ENCODE assay signal across 20 cellular contexts in the genomic region with DNA sequence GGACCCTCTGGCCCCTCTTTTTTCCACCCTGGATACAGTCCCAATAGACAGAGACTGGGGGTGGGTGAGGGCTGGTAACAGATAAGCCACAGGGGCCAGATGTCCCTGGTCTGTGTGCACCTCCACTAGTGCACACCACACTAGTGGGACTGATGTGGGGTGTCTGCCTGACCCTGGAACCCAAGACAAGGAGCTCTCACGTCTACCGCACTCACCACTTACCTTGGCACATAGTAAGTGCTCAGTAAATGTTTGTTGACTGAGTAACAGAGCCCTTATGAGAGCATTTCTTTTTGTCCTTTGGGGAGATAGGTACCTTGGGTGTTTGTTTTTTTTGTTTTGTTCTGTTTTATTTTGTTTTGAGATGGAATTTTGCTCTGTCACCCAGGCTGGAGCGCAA. TPM values are rescaled to one million over a fixed set of nuclear protein-coding genes. Genes with fewer than 3 reads are reported as not detected.
DNase-seq lines count a peak whose midpoint lies in the region; ATAC-seq, FAIRE-seq and TF ChIP-seq lines count a peak whose summit lies in the region.
"Had no signal": no experiment of that assay in that cellular context is flagged by ENCODE, and none has a peak within 500 bp of the region (broad histone marks: within the 10 kb centered on the region; RNA-seq: fewer than 3 reads in every experiment).

No MANE protein-coding gene starts in this region.

- in situ Hi-C loops in HepG2 (cut with HindIII; ENCODE audit: extremely low pct_ligation_motif_present, low pct_unique_long_range_greater_than_20kb) = no loop called here

- no peak overlapping the region for H3K4me3 ChIP-seq in HepG2 (replicated peaks in 1 of 3; ENCODE audit: insufficient read depth in 1 of 3, low read depth in 2 of 3, low read length in 3 of 3)
- H3K4me3 ChIP-seq in effector memory CD4-positive, alpha-beta T cell (ENCODE audit: insufficient read depth, low read depth, low read length, poor library complexity, severe bottlenecking) = no peak overlapping the region
- H3K4me3 ChIP-seq: BLaER1 treated with 17β-estradiol and CSF1 and Interleukin-3, amounts not matched to agents 10 nM and 100 nM; GM12878 had no signal

- FAIRE-seq in HepG2 (lab: Jason Lieb, UNC) = no peak
- FAIRE-seq: GM12878, GM18507 had no signal

- no peaks in the 10 kb centered on the region for H3K27me3 Mint-ChIP-seq in activated naive CD4-positive, alpha-beta T cell treated with anti-CD3 and anti-CD28 coated beads, Interleukin-2, amount 10 ng/mL, durations not matched to agents 7 days and 5 days
- H3K27me3 Mint-ChIP-seq in activated naive CD4-positive, alpha-beta T cell treated with anti-CD3 and anti-CD28 coated beads for 36 hours (ENCODE audit: low read depth) = no peaks in the 10 kb centered on the region
- no peaks in the 10 kb centered on the region for H3K27me3 Mint-ChIP-seq in activated T-helper 1 cell treated with anti-CD3 and anti-CD28 coated beads, Interleukin-12 subunit alpha, Interleukin-12 subunit beta, Interleukin-2, Interleukin-4 antibody, amounts not matched to agents 30 ng/mL and 10 ng/mL and 1 ng/mL, durations not matched to agents 14 hours and 24 hours and 36 hours (ENCODE audit: insufficient read depth)
- H3K27me3 Mint-ChIP-seq in activated CD4-positive, alpha-beta T cell treated with anti-CD3 and anti-CD28 coated beads, Interleukin-2, amount 10 ng/mL, durations not matched to agents 24 days and 14 days = no peaks in the 10 kb centered on the region
- H3K27me3 Mint-ChIP-seq: CD4-positive, alpha-beta T cell had no signal

- no peak for ATAC-seq in HepG2
- ATAC-seq in stimulated activated effector memory CD8-positive, alpha-beta T cell treated with anti-CD3 and anti-CD28 coated beads, Interleukin-12 subunit alpha, Interleukin-12 subunit beta, amount 100 ng/mL, for 72 hours = no peak
- ATAC-seq: GM12878, HCT116 had no signal

- intact Hi-C loops in activated naive CD4-positive, alpha-beta T cell treated with anti-CD3 and anti-CD28 coated beads for 36 hours (cut with micrococcal nuclease) = no loop called here
- intact Hi-C loops in activated T-helper 1 cell treated with anti-CD3 and anti-CD28 coated beads, Interleukin-12 subunit alpha, Interleukin-12 subunit beta, Interleukin-2, Interleukin-4 antibody, amounts not matched to agents 30 ng/mL and 10 ng/mL and 1 ng/mL, durations not matched to agents 14 hours and 24 hours and 36 hours (cut with micrococcal nuclease) = no loop called here
- intact Hi-C loops in HepG2 (cut with micrococcal nuclease; ENCODE audit: unreplicated experiment) = no loop called here
- intact Hi-C loops in activated CD4-positive, alpha-beta T cell treated with anti-CD3 and anti-CD28 coated beads, Interleukin-2, amount 10 ng/mL, durations not matched to agents 24 days and 14 days (cut with micrococcal nuclease) = no loop called here

- H3K4me2 ChIP-seq in HepG2 (ENCODE audit: low read depth, low read length) = no peak overlapping the region
- H3K4me2 ChIP-seq: BLaER1 treated with 17β-estradiol and CSF1 and Interleukin-3, amounts not matched to agents 10 nM and 100 nM had no signal

- no peak for DNase-seq in activated naive CD4-positive, alpha-beta T cell treated with anti-CD3 and anti-CD28 coated beads, Interleukin-2, amount 10 ng/mL, durations not matched to agents 7 days and 5 days
- no peak for DNase-seq in activated naive CD4-positive, alpha-beta T cell treated with anti-CD3 and anti-CD28 coated beads for 36 hours
- DNase-seq in activated T-helper 1 cell treated with anti-CD3 and anti-CD28 coated beads, Interleukin-12 subunit alpha, Interleukin-12 subunit beta, Interleukin-2, Interleukin-4 antibody, amounts not matched to agents 30 ng/mL and 10 ng/mL and 1 ng/mL, durations not matched to agents 14 hours and 24 hours and 36 hours (ENCODE audit: low spot score) = no peak
- DNase-seq in HepG2 (ENCODE audit: low spot score) = no peak
- no peak for DNase-seq in stimulated activated effector memory CD8-positive, alpha-beta T cell treated with anti-CD3 and anti-CD28 coated beads, Interleukin-12 subunit alpha, Interleukin-12 subunit beta, amount 100 ng/mL, for 72 hours (ENCODE audit: low spot score in 2 of 2)
- DNase-seq in effector memory CD4-positive, alpha-beta T cell = no peak
- DNase-seq in activated CD4-positive, alpha-beta T cell treated with anti-CD3 and anti-CD28 coated beads, Interleukin-2, amount 10 ng/mL, durations not matched to agents 24 days and 14 days = no peak
- no peak for DNase-seq in NCI-H128 (lab: John Stamatoyannopoulos, UW; ENCODE audit: unreplicated experiment)
- DNase-seq: ACHN; Calu3; CD4-positive, alpha-beta T cell; DMS79 had no signal

- no peaks in the 10 kb centered on the region for H3K36me3 ChIP-seq in HepG2 (replicated peaks in 1 of 2; ENCODE audit: control insufficient read depth in 1 of 2, insufficient read depth in 2 of 2, low read length in 2 of 2)
- H3K36me3 ChIP-seq in effector memory CD4-positive, alpha-beta T cell (ENCODE audit: control insufficient read depth, insufficient read depth, low read length) = peaks cover 37% of the 10 kb centered on the region

- WGBS in HepG2 (ENCODE audit: low lambda C conversion rate) = 66% methylated on average over 3 of the region's 3 CpGs

- no peak for TF ChIP-seq EP300 in HepG2 (IDR thresholded peaks at IDR 0.05; ENCODE audit: low read depth in 2 of 2, low read length in 2 of 2)
- no peak for TF ChIP-seq EP300 in HepG2 (CRISPR knock-in tag; IDR thresholded peaks at IDR 0.05; ENCODE audit: borderline replicate concordance)

- no peaks in the 10 kb centered on the region for H3K9me3 ChIP-seq in HepG2 (ENCODE audit: low read length)
- H3K9me3 ChIP-seq in effector memory CD4-positive, alpha-beta T cell (ENCODE audit: control insufficient read depth, low read length) = no peaks in the 10 kb centered on the region
- H3K9me3 ChIP-seq: BLaER1 treated with 17β-estradiol and CSF1 and Interleukin-3, amounts not matched to agents 10 nM and 100 nM had no signal

- no TSS peak for BruUV-seq in HepG2 (replicated peaks; lab: Mats Ljungman, UMichigan)

- H3K27ac Mint-ChIP-seq in activated naive CD4-positive, alpha-beta T cell treated with anti-CD3 and anti-CD28 coated beads, Interleukin-2, amount 10 ng/mL, durations not matched to agents 7 days and 5 days = peak overlapping the region; percentile 62
- no peak overlapping the region for H3K27ac Mint-ChIP-seq in activated naive CD4-positive, alpha-beta T cell treated with anti-CD3 and anti-CD28 coated beads for 36 hours
- H3K27ac Mint-ChIP-seq in activated T-helper 1 cell treated with anti-CD3 and anti-CD28 coated beads, Interleukin-12 subunit alpha, Interleukin-12 subunit beta, Interleukin-2, Interleukin-4 antibody, amounts not matched to agents 30 ng/mL and 10 ng/mL and 1 ng/mL, durations not matched to agents 14 hours and 24 hours and 36 hours = peak overlapping the region; percentile 12
- H3K27ac Mint-ChIP-seq in stimulated activated effector memory CD8-positive, alpha-beta T cell treated with anti-CD3 and anti-CD28 coated beads, Interleukin-12 subunit alpha, Interleukin-12 subunit beta, amount 100 ng/mL, for 72 hours = peak overlapping the region; percentile 1
- H3K27ac Mint-ChIP-seq in activated CD4-positive, alpha-beta T cell treated with anti-CD3 and anti-CD28 coated beads, Interleukin-2, amount 10 ng/mL, durations not matched to agents 24 days and 14 days = no peak overlapping the region
- H3K27ac Mint-ChIP-seq: CD4-positive, alpha-beta T cell had no signal

- H3K4me1 Mint-ChIP-seq in activated naive CD4-positive, alpha-beta T cell treated with anti-CD3 and anti-CD28 coated beads, Interleukin-2, amount 10 ng/mL, durations not matched to agents 7 days and 5 days = no peaks in the 10 kb centered on the region
- no peaks in the 10 kb centered on the region for H3K4me1 Mint-ChIP-seq in activated naive CD4-positive, alpha-beta T cell treated with anti-CD3 and anti-CD28 coated beads for 36 hours (ENCODE audit: low read depth)
- H3K4me1 Mint-ChIP-seq in activated T-helper 1 cell treated with anti-CD3 and anti-CD28 coated beads, Interleukin-12 subunit alpha, Interleukin-12 subunit beta, Interleukin-2, Interleukin-4 antibody, amounts not matched to agents 30 ng/mL and 10 ng/mL and 1 ng/mL, durations not matched to agents 14 hours and 24 hours and 36 hours (ENCODE audit: low read depth) = no peaks in the 10 kb centered on the region
- H3K4me1 Mint-ChIP-seq in stimulated activated effector memory CD8-positive, alpha-beta T cell treated with anti-CD3 and anti-CD28 coated beads, Interleukin-12 subunit alpha, Interleukin-12 subunit beta, amount 100 ng/mL, for 72 hours = no peaks in the 10 kb centered on the region
- no peaks in the 10 kb centered on the region for H3K4me1 Mint-ChIP-seq in activated CD4-positive, alpha-beta T cell treated with anti-CD3 and anti-CD28 coated beads, Interleukin-2, amount 10 ng/mL, durations not matched to agents 24 days and 14 days

- H3K9me3 Mint-ChIP-seq in activated naive CD4-positive, alpha-beta T cell treated with anti-CD3 and anti-CD28 coated beads, Interleukin-2, amount 10 ng/mL, durations not matched to agents 7 days and 5 days = no peaks in the 10 kb centered on the region
- H3K9me3 Mint-ChIP-seq in activated naive CD4-positive, alpha-beta T cell treated with anti-CD3 and anti-CD28 coated beads for 36 hours = no peaks in the 10 kb centered on the region
- no peaks in the 10 kb centered on the region for H3K9me3 Mint-ChIP-seq in activated T-helper 1 cell treated with anti-CD3 and anti-CD28 coated beads, Interleukin-12 subunit alpha, Interleukin-12 subunit beta, Interleukin-2, Interleukin-4 antibody, amounts not matched to agents 30 ng/mL and 10 ng/mL and 1 ng/mL, durations not matched to agents 14 hours and 24 hours and 36 hours
- H3K9me3 Mint-ChIP-seq in stimulated activated effector memory CD8-positive, alpha-beta T cell treated with anti-CD3 and anti-CD28 coated beads, Interleukin-12 subunit alpha, Interleukin-12 subunit beta, amount 100 ng/mL, for 72 hours = no peaks in the 10 kb centered on the region
- no peaks in the 10 kb centered on the region for H3K9me3 Mint-ChIP-seq in activated CD4-positive, alpha-beta T cell treated with anti-CD3 and anti-CD28 coated beads, Interleukin-2, amount 10 ng/mL, durations not matched to agents 24 days and 14 days
- H3K9me3 Mint-ChIP-seq: CD4-positive, alpha-beta T cell had no signal

- TF ChIP-seq POLR2A in HepG2 (IDR thresholded peaks at IDR 0.05; ENCODE audit: insufficient read depth in 1 of 2, low read depth in 2 of 2, low read length in 2 of 2) = no peak

- H3K27me3 ChIP-seq in HepG2 (ENCODE audit: control insufficient read depth in 1 of 2, insufficient read depth in 2 of 2, low read length in 2 of 2) = no peaks in the 10 kb centered on the region
- no peaks in the 10 kb centered on the region for H3K27me3 ChIP-seq in effector memory CD4-positive, alpha-beta T cell (replicated peaks; ENCODE audit: control insufficient read depth, insufficient read depth, low read length, poor library complexity, severe bottlenecking)
- H3K27me3 ChIP-seq: BLaER1 treated with 17β-estradiol and CSF1 and Interleukin-3, amounts not matched to agents 10 nM and 100 nM had no signal

- TF ChIP-seq RAD21 in HepG2 (CRISPR knock-in tag; IDR thresholded peaks at IDR 0.05) = no peak

- H3K4me3 Mint-ChIP-seq in activated naive CD4-positive, alpha-beta T cell treated with anti-CD3 and anti-CD28 coated beads, Interleukin-2, amount 10 ng/mL, durations not matched to agents 7 days and 5 days = no peak overlapping the region
- no peak overlapping the region for H3K4me3 Mint-ChIP-seq in activated naive CD4-positive, alpha-beta T cell treated with anti-CD3 and anti-CD28 coated beads for 36 hours
- H3K4me3 Mint-ChIP-seq in activated T-helper 1 cell treated with anti-CD3 and anti-CD28 coated beads, Interleukin-12 subunit alpha, Interleukin-12 subunit beta, Interleukin-2, Interleukin-4 antibody, amounts not matched to agents 30 ng/mL and 10 ng/mL and 1 ng/mL, durations not matched to agents 14 hours and 24 hours and 36 hours = no peak overlapping the region
- no peak overlapping the region for H3K4me3 Mint-ChIP-seq in stimulated activated effector memory CD8-positive, alpha-beta T cell treated with anti-CD3 and anti-CD28 coated beads, Interleukin-12 subunit alpha, Interleukin-12 subunit beta, amount 100 ng/mL, for 72 hours
- H3K4me3 Mint-ChIP-seq in activated CD4-positive, alpha-beta T cell treated with anti-CD3 and anti-CD28 coated beads, Interleukin-2, amount 10 ng/mL, durations not matched to agents 24 days and 14 days = no peak overlapping the region
- H3K4me3 Mint-ChIP-seq: CD4-positive, alpha-beta T cell had no signal

- no peaks in the 10 kb centered on the region for H3K79me2 ChIP-seq in HepG2 (ENCODE audit: insufficient read depth, low read length)

- POLR2A ChIA-PET in HepG2 (lab: Yijun Ruan, JAX) = interaction anchor here (1.8 kb wide), 1 partner anchor 11 kb away, joined by 3 read pairs; no protein-coding TSS in a partner anchor

- peaks cover 9% of the 10 kb centered on the region for H3K4me1 ChIP-seq in HepG2 (ENCODE audit: insufficient read depth, low read length)
- no peaks in the 10 kb centered on the region for H3K4me1 ChIP-seq in effector memory CD4-positive, alpha-beta T cell (ENCODE audit: control insufficient read depth, insufficient read depth, low read length, poor library complexity, severe bottlenecking)

- H3K9ac ChIP-seq in HepG2 (ENCODE audit: insufficient read depth, low read depth, low read length) = no peak overlapping the region
- H3K9ac ChIP-seq: BLaER1 treated with 17β-estradiol and CSF1 and Interleukin-3, amounts not matched to agents 10 nM and 100 nM had no signal

- no peak overlapping the region for H2AFZ ChIP-seq in HepG2 (ENCODE audit: low read length)

- TF ChIP-seq CTCF in HepG2 (CRISPR knock-in tag; IDR thresholded peaks at IDR 0.05) = no peak

- peaks cover 50% of the 10 kb centered on the region for H3K36me3 Mint-ChIP-seq in activated naive CD4-positive, alpha-beta T cell treated with anti-CD3 and anti-CD28 coated beads, Interleukin-2, amount 10 ng/mL, durations not matched to agents 7 days and 5 days
- H3K36me3 Mint-ChIP-seq in activated naive CD4-positive, alpha-beta T cell treated with anti-CD3 and anti-CD28 coated beads for 36 hours (ENCODE audit: low read depth) = no peaks in the 10 kb centered on the region
- peaks cover 35% of the 10 kb centered on the region for H3K36me3 Mint-ChIP-seq in activated T-helper 1 cell treated with anti-CD3 and anti-CD28 coated beads, Interleukin-12 subunit alpha, Interleukin-12 subunit beta, Interleukin-2, Interleukin-4 antibody, amounts not matched to agents 30 ng/mL and 10 ng/mL and 1 ng/mL, durations not matched to agents 14 hours and 24 hours and 36 hours (ENCODE audit: low read depth)
- H3K36me3 Mint-ChIP-seq in stimulated activated effector memory CD8-positive, alpha-beta T cell treated with anti-CD3 and anti-CD28 coated beads, Interleukin-12 subunit alpha, Interleukin-12 subunit beta, amount 100 ng/mL, for 72 hours = peaks cover 39% of the 10 kb centered on the region
- peaks cover 47% of the 10 kb centered on the region for H3K36me3 Mint-ChIP-seq in activated CD4-positive, alpha-beta T cell treated with anti-CD3 and anti-CD28 coated beads, Interleukin-2, amount 10 ng/mL, durations not matched to agents 24 days and 14 days (ENCODE audit: low read depth)

- no peak overlapping the region for H3K27ac ChIP-seq in HepG2 (ENCODE audit: extremely low read length, insufficient read depth, low read length)
- H3K27ac ChIP-seq in effector memory CD4-positive, alpha-beta T cell (ENCODE audit: insufficient read depth, low read length, poor library complexity, severe bottlenecking) = no peak overlapping the region
- H3K27ac ChIP-seq: BLaER1 treated with 17β-estradiol and CSF1 and Interleukin-3, amounts not matched to agents 10 nM and 100 nM had no signal

- no peaks in the 10 kb centered on the region for H4K20me1 ChIP-seq in HepG2 (ENCODE audit: insufficient read depth, low read length)

- CTCF ChIA-PET in activated naive CD4-positive, alpha-beta T cell treated with anti-CD3 and anti-CD28 coated beads, Interleukin-2, amount 10 ng/mL, durations not matched to agents 7 days and 5 days (lab: Charles Lee) = no interaction called here
- CTCF ChIA-PET in activated naive CD4-positive, alpha-beta T cell treated with anti-CD3 and anti-CD28 coated beads for 36 hours (lab: Charles Lee) = no interaction called here
- CTCF ChIA-PET in HepG2 (lab: Yijun Ruan, JAX; ENCODE audit: low intra/inter-chr PET ratio, low total read pairs) = no interaction called here

RNA-seq across cellular contexts. Expression of gene ZNF414, which starts 23.1 kb away (rescaled TPM):
- total RNA-seq in activated naive CD4-positive, alpha-beta T cell treated with anti-CD3 and anti-CD28 coated beads for 36 hours = 10 to 100 TPM; 19.8 to 24.1 TPM
- total RNA-seq in activated T-helper 1 cell treated with anti-CD3 and anti-CD28 coated beads, Interleukin-12 subunit alpha, Interleukin-12 subunit beta, Interleukin-2, Interleukin-4 antibody, amounts not matched to agents 30 ng/mL and 10 ng/mL and 1 ng/mL, durations not matched to agents 14 hours and 24 hours and 36 hours = 22.1 and 23.6 TPM in 2 replicates
- total RNA-seq in HepG2 (2016; rRNA removed; fragmentation: Illumina TruSeq; extraction: Trizol) = 1.4 and 2.5 TPM in 2 replicates
- 2.2 and 2.4 TPM in 2 replicates for total RNA-seq in HepG2 (2016; cell fraction: cytosol; rRNA removed; fragmentation: Illumina TruSeq; extraction: Trizol; ENCODE audit: low read depth)
- 2.7 and 2.8 TPM in 2 replicates for total RNA-seq in HepG2 (2016; cell fraction: insoluble cytoplasmic fraction; rRNA removed; fragmentation: Illumina TruSeq; extraction: Trizol)
- total RNA-seq in HepG2 (2016; cell fraction: membrane; rRNA removed; fragmentation: Illumina TruSeq; extraction: Trizol) = 2.8 and 5.6 TPM in 2 replicates
- 3.3 and 3.4 TPM in 2 replicates for total RNA-seq in HepG2 (2016; cell fraction: nucleus; rRNA removed; fragmentation: Illumina TruSeq; extraction: Trizol)
- 2.8 and 4.0 TPM in 2 replicates for polyA plus RNA-seq in HepG2 (2011; rRNA removed)
- 1.9 and 2.9 TPM in 2 replicates for polyA plus RNA-seq in HepG2 (2011; cell fraction: cytosol; rRNA removed)
- polyA plus RNA-seq in HepG2 (2011; cell fraction: nucleus; rRNA removed) = 19.1 and 28.1 TPM in 2 replicates
- 5.5 and 7.5 TPM in 2 replicates for polyA plus RNA-seq in HepG2 (2012)
- polyA plus RNA-seq in HepG2 (2016; cell fraction: cytosol; fragmentation: Illumina TruSeq; extraction: Trizol; ENCODE audit: low read depth) = 8.4 and 9.5 TPM in 2 replicates
- 10.1 and 10.3 TPM in 2 replicates for polyA plus RNA-seq in HepG2 (2016; cell fraction: insoluble cytoplasmic fraction; fragmentation: Illumina TruSeq; extraction: Trizol; ENCODE audit: low read depth)
- polyA plus RNA-seq in HepG2 (2016; cell fraction: membrane; fragmentation: Illumina TruSeq; extraction: Trizol; ENCODE audit: low read depth) = 11.5 and 15.0 TPM in 2 replicates
- polyA plus RNA-seq in HepG2 (2016; cell fraction: nucleus; fragmentation: Illumina TruSeq; extraction: Trizol; ENCODE audit: insufficient read depth, low read depth) = 20.2 and 25.1 TPM in 2 replicates
- 2.0 and 7.2 TPM in 2 replicates for polyA minus RNA-seq in HepG2 (2011; rRNA and poly(A)+ RNA removed; ENCODE audit: low replicate concordance)
- polyA minus RNA-seq in HepG2 (2011; cell fraction: cytosol; rRNA and poly(A)+ RNA removed) = 3.4 and 7.1 TPM in 2 replicates
- polyA minus RNA-seq in HepG2 (2011; cell fraction: nucleus; rRNA and poly(A)+ RNA removed) = 2.6 and 4.6 TPM in 2 replicates
- 18.1 and 25.6 TPM in 2 replicates for total RNA-seq in activated CD4-positive, alpha-beta T cell treated with anti-CD3 and anti-CD28 coated beads, Interleukin-2, amount 10 ng/mL, durations not matched to agents 24 days and 14 days
- total RNA-seq: G401 had no signal

RNA-seq across cellular contexts. Expression of gene PRAM1, which starts 34.7 kb away (rescaled TPM):
- total RNA-seq in activated naive CD4-positive, alpha-beta T cell treated with anti-CD3 and anti-CD28 coated beads for 36 hours = under 1 TPM; 0.40 to 0.45 TPM
- total RNA-seq in activated T-helper 1 cell treated with anti-CD3 and anti-CD28 coated beads, Interleukin-12 subunit alpha, Interleukin-12 subunit beta, Interleukin-2, Interleukin-4 antibody, amounts not matched to agents 30 ng/mL and 10 ng/mL and 1 ng/mL, durations not matched to agents 14 hours and 24 hours and 36 hours = 0.10 and 0.44 TPM in 2 replicates
- not detected in 2 replicates for total RNA-seq in HepG2 (2016; rRNA removed; fragmentation: Illumina TruSeq; extraction: Trizol)
- not detected in 2 replicates for total RNA-seq in HepG2 (2016; cell fraction: cytosol; rRNA removed; fragmentation: Illumina TruSeq; extraction: Trizol; ENCODE audit: low read depth)
- total RNA-seq in HepG2 (2016; cell fraction: insoluble cytoplasmic fraction; rRNA removed; fragmentation: Illumina TruSeq; extraction: Trizol) = not detected in 2 replicates
- total RNA-seq in HepG2 (2016; cell fraction: membrane; rRNA removed; fragmentation: Illumina TruSeq; extraction: Trizol) = not detected in 2 replicates
- total RNA-seq in HepG2 (2016; cell fraction: nucleus; rRNA removed; fragmentation: Illumina TruSeq; extraction: Trizol) = not detected in 2 replicates
- 0.03 TPM in 1 of 2 replicates, not detected in the other for polyA plus RNA-seq in HepG2 (2011; rRNA removed)
- polyA plus RNA-seq in HepG2 (2011; cell fraction: cytosol; rRNA removed) = 0.03 TPM in 1 of 2 replicates, not detected in the other
- polyA plus RNA-seq in HepG2 (2011; cell fraction: nucleus; rRNA removed) = 0.33 and 0.35 TPM in 2 replicates
- 0.15 TPM in 1 of 2 replicates, not detected in the other for polyA plus RNA-seq in HepG2 (2012)
- not detected in 2 replicates for polyA plus RNA-seq in HepG2 (2016; cell fraction: cytosol; fragmentation: Illumina TruSeq; extraction: Trizol; ENCODE audit: low read depth)
- polyA plus RNA-seq in HepG2 (2016; cell fraction: insoluble cytoplasmic fraction; fragmentation: Illumina TruSeq; extraction: Trizol; ENCODE audit: low read depth) = not detected in 2 replicates
- polyA plus RNA-seq in HepG2 (2016; cell fraction: membrane; fragmentation: Illumina TruSeq; extraction: Trizol; ENCODE audit: low read depth) = not detected in 2 replicates
- not detected in 2 replicates for polyA plus RNA-seq in HepG2 (2016; cell fraction: nucleus; fragmentation: Illumina TruSeq; extraction: Trizol; ENCODE audit: insufficient read depth, low read depth)
- not detected in 2 replicates for polyA minus RNA-seq in HepG2 (2011; rRNA and poly(A)+ RNA removed; ENCODE audit: low replicate concordance)
- polyA minus RNA-seq in HepG2 (2011; cell fraction: cytosol; rRNA and poly(A)+ RNA removed) = not detected in 2 replicates
- polyA minus RNA-seq in HepG2 (2011; cell fraction: nucleus; rRNA and poly(A)+ RNA removed) = not detected in 2 replicates
- 0.33 and 0.38 TPM in 2 replicates for total RNA-seq in activated CD4-positive, alpha-beta T cell treated with anti-CD3 and anti-CD28 coated beads, Interleukin-2, amount 10 ng/mL, durations not matched to agents 24 days and 14 days
- total RNA-seq: A172, Calu3, G401, H4, HT1080 had no signal

RNA-seq across cellular contexts. Expression of gene MYO1F, which starts 40.1 kb away (rescaled TPM):
- total RNA-seq in activated naive CD4-positive, alpha-beta T cell treated with anti-CD3 and anti-CD28 coated beads for 36 hours = 1 to 10 TPM; 2.0 to 2.2 TPM
- total RNA-seq in activated T-helper 1 cell treated with anti-CD3 and anti-CD28 coated beads, Interleukin-12 subunit alpha, Interleukin-12 subunit beta, Interleukin-2, Interleukin-4 antibody, amounts not matched to agents 30 ng/mL and 10 ng/mL and 1 ng/mL, durations not matched to agents 14 hours and 24 hours and 36 hours = 45.6 and 50.9 TPM in 2 replicates
- total RNA-seq in HepG2 (2016; rRNA removed; fragmentation: Illumina TruSeq; extraction: Trizol) = 0.09 and 0.13 TPM in 2 replicates
- total RNA-seq in HepG2 (2016; cell fraction: cytosol; rRNA removed; fragmentation: Illumina TruSeq; extraction: Trizol; ENCODE audit: low read depth) = 0.20 and 0.26 TPM in 2 replicates
- total RNA-seq in HepG2 (2016; cell fraction: insoluble cytoplasmic fraction; rRNA removed; fragmentation: Illumina TruSeq; extraction: Trizol) = 0.11 and 0.16 TPM in 2 replicates
- total RNA-seq in HepG2 (2016; cell fraction: membrane; rRNA removed; fragmentation: Illumina TruSeq; extraction: Trizol) = 0.21 and 0.80 TPM in 2 replicates
- total RNA-seq in HepG2 (2016; cell fraction: nucleus; rRNA removed; fragmentation: Illumina TruSeq; extraction: Trizol) = not detected in 2 replicates
- 0.13 and 0.34 TPM in 2 replicates for polyA plus RNA-seq in HepG2 (2011; rRNA removed)
- polyA plus RNA-seq in HepG2 (2011; cell fraction: cytosol; rRNA removed) = 0.13 and 0.30 TPM in 2 replicates
- 0.40 and 0.64 TPM in 2 replicates for polyA plus RNA-seq in HepG2 (2011; cell fraction: nucleus; rRNA removed)
- 0.42 and 1.5 TPM in 2 replicates for polyA plus RNA-seq in HepG2 (2012)
- 0.25 and 0.37 TPM in 2 replicates for polyA plus RNA-seq in HepG2 (2016; cell fraction: cytosol; fragmentation: Illumina TruSeq; extraction: Trizol; ENCODE audit: low read depth)
- polyA plus RNA-seq in HepG2 (2016; cell fraction: insoluble cytoplasmic fraction; fragmentation: Illumina TruSeq; extraction: Trizol; ENCODE audit: low read depth) = 0.16 TPM in 1 of 2 replicates, not detected in the other
- 0.32 and 0.36 TPM in 2 replicates for polyA plus RNA-seq in HepG2 (2016; cell fraction: membrane; fragmentation: Illumina TruSeq; extraction: Trizol; ENCODE audit: low read depth)
- polyA plus RNA-seq in HepG2 (2016; cell fraction: nucleus; fragmentation: Illumina TruSeq; extraction: Trizol; ENCODE audit: insufficient read depth, low read depth) = 0.17 and 0.21 TPM in 2 replicates
- polyA minus RNA-seq in HepG2 (2011; rRNA and poly(A)+ RNA removed; ENCODE audit: low replicate concordance) = 0.42 and 0.63 TPM in 2 replicates
- polyA minus RNA-seq in HepG2 (2011; cell fraction: cytosol; rRNA and poly(A)+ RNA removed) = not detected in 2 replicates
- not detected in 2 replicates for polyA minus RNA-seq in HepG2 (2011; cell fraction: nucleus; rRNA and poly(A)+ RNA removed)
- 33.0 and 37.9 TPM in 2 replicates for total RNA-seq in activated CD4-positive, alpha-beta T cell treated with anti-CD3 and anti-CD28 coated beads, Interleukin-2, amount 10 ng/mL, durations not matched to agents 24 days and 14 days
- total RNA-seq: A172, Calu3, G401, HT1080 had no signal

Comparison
In these comparisons a context has a peak if more than half of its experiments do, and no peak if none do; other contexts are left out.
1. H3K27ac Mint-ChIP-seq: peak in activated naive CD4-positive, alpha-beta T cell treated with anti-CD3 and anti-CD28 coated beads, Interleukin-2, amount 10 ng/mL, durations not matched to agents 7 days and 5 days (single experiment), activated T-helper 1 cell treated with anti-CD3 and anti-CD28 coated beads, Interleukin-12 subunit alpha, Interleukin-12 subunit beta, Interleukin-2, Interleukin-4 antibody, amounts not matched to agents 30 ng/mL and 10 ng/mL and 1 ng/mL, durations not matched to agents 14 hours and 24 hours and 36 hours (single experiment) and stimulated activated effector memory CD8-positive, alpha-beta T cell treated with anti-CD3 and anti-CD28 coated beads, Interleukin-12 subunit alpha, Interleukin-12 subunit beta, amount 100 ng/mL, for 72 hours (single experiment); none in activated naive CD4-positive, alpha-beta T cell treated with anti-CD3 and anti-CD28 coated beads for 36 hours (single experiment) and activated CD4-positive, alpha-beta T cell treated with anti-CD3 and anti-CD28 coated beads, Interleukin-2, amount 10 ng/mL, durations not matched to agents 24 days and 14 days (single experiment).
2. RNA of gene MYO1F, which starts 40.1 kb away (total RNA-seq): 45.6 to 50.9 TPM in activated T-helper 1 cell treated with anti-CD3 and anti-CD28 coated beads, Interleukin-12 subunit alpha, Interleukin-12 subunit beta, Interleukin-2, Interleukin-4 antibody, amounts not matched to agents 30 ng/mL and 10 ng/mL and 1 ng/mL, durations not matched to agents 14 hours and 24 hours and 36 hours and 33.0 to 37.9 TPM in activated CD4-positive, alpha-beta T cell treated with anti-CD3 and anti-CD28 coated beads, Interleukin-2, amount 10 ng/mL, durations not matched to agents 24 days and 14 days; 2.0 to 2.2 TPM in activated naive CD4-positive, alpha-beta T cell treated with anti-CD3 and anti-CD28 coated beads for 36 hours and 0.09 to 0.80 TPM in HepG2; every median in the first group is over 10 times any median in the second.